In the genomic region with DNA sequence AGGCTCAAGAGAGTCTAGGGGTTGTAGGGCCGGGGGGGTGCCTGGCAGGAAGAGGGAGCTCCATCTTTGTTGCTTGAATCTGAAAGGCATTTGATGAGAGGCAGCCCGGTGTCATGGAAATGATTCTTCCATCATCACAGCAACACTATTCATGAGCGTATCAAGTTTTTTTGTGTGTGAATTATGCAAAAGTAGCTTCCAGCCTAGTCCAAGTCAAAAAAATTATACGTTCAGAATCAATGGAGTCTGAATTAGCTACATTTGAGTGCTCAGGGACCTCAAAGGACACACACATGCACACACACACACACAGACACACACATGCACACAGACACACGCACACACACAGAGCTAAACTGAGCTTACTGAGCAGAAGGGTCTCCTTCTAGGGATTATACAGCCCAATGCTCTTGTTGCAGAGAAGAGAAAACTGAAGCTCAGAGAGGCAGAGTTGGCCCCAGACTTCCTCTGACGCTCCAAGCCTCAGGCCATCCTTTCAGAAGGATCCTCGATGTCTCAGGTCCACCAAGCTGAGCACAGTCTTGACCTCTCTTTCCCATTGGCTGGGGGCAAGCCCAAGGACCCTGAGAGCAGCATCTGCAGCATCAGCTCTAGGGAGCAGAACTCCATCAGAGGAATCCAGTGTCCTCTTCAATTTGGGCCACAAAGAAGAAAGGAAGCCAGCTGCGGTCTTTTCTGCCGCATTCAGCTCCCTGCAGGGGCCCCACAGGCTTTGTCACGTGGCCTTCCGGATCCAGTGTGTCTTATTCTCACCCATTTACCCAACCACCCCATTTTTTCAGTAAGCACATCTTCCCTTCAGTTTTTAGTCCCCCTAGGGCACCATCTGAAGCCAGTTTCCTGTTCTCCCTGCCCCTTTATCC, we compare ENCODE assay signal across 10 cellular contexts.
DNase-seq lines count a peak whose midpoint lies in the region; ATAC-seq and TF ChIP-seq lines count a peak whose summit lies in the region.
"Had no signal": no experiment of that assay in that cellular context is flagged by ENCODE, and none has a peak within 500 bp of the region (broad histone marks: within the 10 kb centered on the region; RNA-seq: fewer than 3 reads in every experiment).

No MANE protein-coding gene starts in this region.

- H3K27me3 Mint-ChIP-seq in activated naive CD8-positive, alpha-beta T cell treated with anti-CD3 and anti-CD28 coated beads for 36 hours: no peaks in the 10 kb centered on the region

- H3K36me3 Mint-ChIP-seq in activated naive CD8-positive, alpha-beta T cell treated with anti-CD3 and anti-CD28 coated beads for 36 hours: no peaks in the 10 kb centered on the region

- no peak overlapping the region for H3K4me3 ChIP-seq in left ventricle myocardium inferior

- intact Hi-C loops in left ventricle myocardium inferior (cut with micrococcal nuclease): no loop called here

- H3K36me3 ChIP-seq in left ventricle myocardium inferior: no peaks in the 10 kb centered on the region

- H3K9me3 Mint-ChIP-seq in activated naive CD8-positive, alpha-beta T cell treated with anti-CD3 and anti-CD28 coated beads for 36 hours: no peaks in the 10 kb centered on the region

- no peaks in the 10 kb centered on the region for H3K4me1 ChIP-seq in left ventricle myocardium inferior

- peak; percentile 43 for DNase-seq in GM20000 (ENCODE audit: low spot score)
- peak in 3 of 5 experiments; percentile 32 to 79 (median 58) for DNase-seq in T-helper 2 cell
- DNase-seq in activated naive CD8-positive, alpha-beta T cell treated with anti-CD3 and anti-CD28 coated beads for 36 hours: peak; percentile 61
- peak; percentile 62 for DNase-seq in stimulated activated CD4-positive, alpha-beta T cell treated with anti-CD3 and anti-CD28 coated beads, Interleukin-1b, Interleukin-23, amount 100 ng/mL, for 48 hours
- no peak for DNase-seq in NCI-H128 (lab: John Stamatoyannopoulos, UW; ENCODE audit: unreplicated experiment)
- DNase-seq in left ventricle myocardium inferior: no peak
- DNase-seq: erythroblast, mesendoderm had no signal

- peaks cover 39% of the 10 kb centered on the region for H3K4me1 Mint-ChIP-seq in activated naive CD8-positive, alpha-beta T cell treated with anti-CD3 and anti-CD28 coated beads for 36 hours

- H3K9me3 ChIP-seq in left ventricle myocardium inferior (replicated peaks): no peaks in the 10 kb centered on the region

- no peak for TF ChIP-seq CTCF in GM20000 (IDR thresholded peaks at IDR 0.05; ENCODE audit: extremely low read depth, missing control alignments)
- TF ChIP-seq CTCF in left ventricle myocardium inferior (IDR thresholded peaks at IDR 0.05; ENCODE audit: borderline replicate concordance): no peak

- no peak overlapping the region for H3K27ac ChIP-seq in left ventricle myocardium inferior (replicated peaks)

- ATAC-seq in HG03039 (IDR thresholded peaks at IDR 0.05; ENCODE audit: unreplicated experiment) (no peak), GM21390 (IDR thresholded peaks at IDR 0.05; ENCODE audit: unreplicated experiment) (no peak)

- H3K27me3 ChIP-seq in left ventricle myocardium inferior (ENCODE audit: low read depth): peaks cover 64% of the 10 kb centered on the region

- H3K4me3 Mint-ChIP-seq in activated naive CD8-positive, alpha-beta T cell treated with anti-CD3 and anti-CD28 coated beads for 36 hours: peak overlapping the region; percentile 79

- peak overlapping the region; percentile 87 for H3K27ac Mint-ChIP-seq in activated naive CD8-positive, alpha-beta T cell treated with anti-CD3 and anti-CD28 coated beads for 36 hours

Comparison
In these comparisons a context has a peak if more than half of its experiments do, and no peak if none do; other contexts are left out.
1. DNase-seq: peak in GM20000 (single experiment), T-helper 2 cell (3 of 5), activated naive CD8-positive, alpha-beta T cell treated with anti-CD3 and anti-CD28 coated beads for 36 hours (single experiment) and stimulated activated CD4-positive, alpha-beta T cell treated with anti-CD3 and anti-CD28 coated beads, Interleukin-1b, Interleukin-23, amount 100 ng/mL, for 48 hours (single experiment); none in NCI-H128 (single experiment) and left ventricle myocardium inferior (single experiment).